Comparison of ENCODE assay signal across 8 cellular contexts in genomic region chr17:45197555-45198334, GRCh38. TPM values are rescaled to one million over a fixed set of nuclear protein-coding genes. Genes with fewer than 3 reads are reported as not detected.
DNase-seq lines count a peak whose midpoint lies in the region; ATAC-seq and TF ChIP-seq lines count a peak whose summit lies in the region.

No MANE protein-coding gene starts in this region.

- in situ Hi-C loops in SK-MEL-5 (cut with HindIII; ENCODE audit: low pct_unique_long_range_greater_than_20kb, low sequenced_read_pairs) = no loop called here

- H2AFZ ChIP-seq in MM.1S (ENCODE audit: low read length) = peak overlapping the region; percentile 46; the same call in 1 of the 2 replicates

- H3K4me3 ChIP-seq in MM.1S (ENCODE audit: low read length) = no peak overlapping the region
- no peak overlapping the region for H3K4me3 ChIP-seq in testis

- H3K27ac ChIP-seq in MM.1S (ENCODE audit: low read length) = no peak overlapping the region
- H3K27ac ChIP-seq in testis = peak overlapping the region; percentile 13 to 43

- ATAC-seq in GM21526 (IDR thresholded peaks at IDR 0.05; ENCODE audit: low FRiP score, unreplicated experiment) (peak; percentile 59), omental fat pad (ENCODE audit: low FRiP score) (peak; percentile 99)

- no peak overlapping the region for H3K4me2 ChIP-seq in MM.1S (ENCODE audit: low read depth, low read length)

- no peaks in the 10 kb centered on the region for H3K9me2 ChIP-seq in MM.1S (replicated peaks; ENCODE audit: insufficient read depth, low read length)

- no peaks in the 10 kb centered on the region for H3K9me3 ChIP-seq in MM.1S (replicated peaks; ENCODE audit: insufficient read depth, low read length)
- no peaks in the 10 kb centered on the region for H3K9me3 ChIP-seq in testis

- peak; percentile 77 for DNase-seq in CMK (ENCODE audit: low read depth)
- DNase-seq in MM.1S = peak; percentile 88
- DNase-seq in SK-MEL-5 (ENCODE audit: low read depth, low spot score) = peak; percentile 92
- peak; percentile 94 for DNase-seq in activated naive CD4-positive, alpha-beta T cell treated with anti-CD3 and anti-CD28 coated beads for 36 hours
- peak; percentile 84 for DNase-seq in globus pallidus (ENCODE audit: low spot score)
- peak; percentile 79 for DNase-seq in omental fat pad (ENCODE audit: low spot score)
- DNase-seq in testis = peak; percentile 94

- H3K36me3 ChIP-seq in MM.1S (replicated peaks; ENCODE audit: insufficient read depth, low read length) = no peaks in the 10 kb centered on the region
- no peaks in the 10 kb centered on the region for H3K36me3 ChIP-seq in testis (ENCODE audit: low read depth, missing control alignments)

- H3K4me3 Mint-ChIP-seq in activated naive CD4-positive, alpha-beta T cell treated with anti-CD3 and anti-CD28 coated beads for 36 hours = no peak overlapping the region

- no peaks in the 10 kb centered on the region for H3K27me3 ChIP-seq in MM.1S (replicated peaks; ENCODE audit: insufficient read depth, low read length)
- no peaks in the 10 kb centered on the region for H3K27me3 ChIP-seq in testis

- no peaks in the 10 kb centered on the region for H4K20me1 ChIP-seq in MM.1S (ENCODE audit: insufficient read depth, low read length)

- CTCF ChIA-PET in activated naive CD4-positive, alpha-beta T cell treated with anti-CD3 and anti-CD28 coated beads for 36 hours (lab: Charles Lee) = interaction anchor here (0.5 to 15.0 kb wide), 47 partner anchors 9 to 1240 kb away, joined by 3 to 255 read pairs (median 4); partner anchors contain the start of genes ACBD4, HEXIM1, HEXIM2 and PLCD3

- H3K27ac Mint-ChIP-seq in activated naive CD4-positive, alpha-beta T cell treated with anti-CD3 and anti-CD28 coated beads for 36 hours = no peak overlapping the region

- no peak overlapping the region for H3K9ac ChIP-seq in MM.1S (ENCODE audit: low read length)

- no peaks in the 10 kb centered on the region for H3K4me1 ChIP-seq in MM.1S (ENCODE audit: low read length)
- peaks cover 21% of the 10 kb centered on the region for H3K4me1 ChIP-seq in testis

- H3K27me3 Mint-ChIP-seq in activated naive CD4-positive, alpha-beta T cell treated with anti-CD3 and anti-CD28 coated beads for 36 hours (ENCODE audit: low read depth) = no peaks in the 10 kb centered on the region

- H3K9me3 Mint-ChIP-seq in activated naive CD4-positive, alpha-beta T cell treated with anti-CD3 and anti-CD28 coated beads for 36 hours = no peaks in the 10 kb centered on the region

- no peak for TF ChIP-seq POLR2A in testis (IDR thresholded peaks at IDR 0.05)

- H3K4me1 Mint-ChIP-seq in activated naive CD4-positive, alpha-beta T cell treated with anti-CD3 and anti-CD28 coated beads for 36 hours (ENCODE audit: low read depth) = peaks cover 3% of the 10 kb centered on the region

- H3F3A ChIP-seq in MM.1S (ENCODE audit: insufficient read depth, low read length) = peaks cover 3% of the 10 kb centered on the region; the same call in 1 of the 2 replicates

- TF ChIP-seq CTCF in MM.1S (IDR thresholded peaks at IDR 0.05; ENCODE audit: low read length) = peak; percentile 99
- peak in 2 of 3 donors; percentile 90 to 96 for TF ChIP-seq CTCF in omental fat pad (IDR thresholded peaks at IDR 0.05)
- TF ChIP-seq CTCF in testis (IDR thresholded peaks at IDR 0.05) = peak; percentile 91 to 99 (median 98)

- no peaks in the 10 kb centered on the region for H3K79me2 ChIP-seq in MM.1S (ENCODE audit: low read length)

- 4 to 11% methylated on average over 11 to 14 of the region's 16 CpGs for WGBS in testis, 2 donors

- no peaks in the 10 kb centered on the region for H3K36me3 Mint-ChIP-seq in activated naive CD4-positive, alpha-beta T cell treated with anti-CD3 and anti-CD28 coated beads for 36 hours (ENCODE audit: low read depth)

- intact Hi-C loops in activated naive CD4-positive, alpha-beta T cell treated with anti-CD3 and anti-CD28 coated beads for 36 hours (cut with micrococcal nuclease) = loop anchor here (1.0 to 10.0 kb wide), 2 partner anchors 62 to 423 kb away; partner anchors contain the start of gene ACBD4
- intact Hi-C loops in testis (cut with DNase I; ENCODE audit: low total_unique reads) = no loop called here

RNA-seq across cellular contexts. Expression of gene FMNL1, which starts 23.9 kb away (rescaled TPM):
- total RNA-seq in SK-MEL-5 (2014; rRNA removed; shearing (Covaris generic)) = 0.21 and 0.63 TPM in 2 replicates
- 1.0 and 1.6 TPM in 2 replicates for polyA plus RNA-seq in SK-MEL-5 (2015; cell fraction: cytosol; rRNA removed)
- 0.48 and 1.8 TPM in 2 replicates for polyA plus RNA-seq in SK-MEL-5 (2015; cell fraction: nucleus; rRNA removed)
- 100 to 1,000 TPM; 228 to 242 TPM for total RNA-seq in activated naive CD4-positive, alpha-beta T cell treated with anti-CD3 and anti-CD28 coated beads for 36 hours
- total RNA-seq in omental fat pad (10 to 100 TPM; 19.7 to 56.4 (median 38.8) TPM), testis (10 to 100 TPM; 11.1 to 15.8 TPM)
- polyA plus RNA-seq in testis (ENCODE audit: insufficient read depth, low read depth, low replicate concordance) = 13.9 TPM

RNA-seq across cellular contexts. Expression of gene HEXIM2, which starts 36.1 kb away (rescaled TPM):
- total RNA-seq in SK-MEL-5 (2014; rRNA removed; shearing (Covaris generic)) = 14.0 and 14.2 TPM in 2 replicates
- 25.3 and 28.3 TPM in 2 replicates for polyA plus RNA-seq in SK-MEL-5 (2015; cell fraction: cytosol; rRNA removed)
- 8.8 and 12.9 TPM in 2 replicates for polyA plus RNA-seq in SK-MEL-5 (2015; cell fraction: nucleus; rRNA removed)
- 1 to 10 TPM; 3.5 TPM for total RNA-seq in activated naive CD4-positive, alpha-beta T cell treated with anti-CD3 and anti-CD28 coated beads for 36 hours
- total RNA-seq in omental fat pad = 1 to 10 TPM; 1.4 to 9.3 (median 3.9) TPM
- total RNA-seq in testis = 10 to 100 TPM; 35.9 to 47.7 TPM
- polyA plus RNA-seq in testis (ENCODE audit: insufficient read depth, low read depth, low replicate concordance) = 76.8 TPM

RNA-seq across cellular contexts. Expression of gene HEXIM1, which starts 49.5 kb away (rescaled TPM):
- total RNA-seq in SK-MEL-5 (2014; rRNA removed; shearing (Covaris generic)) = 10.6 and 14.4 TPM in 2 replicates
- polyA plus RNA-seq in SK-MEL-5 (2015; cell fraction: cytosol; rRNA removed) = 31.6 and 32.3 TPM in 2 replicates
- 24.4 and 38.3 TPM in 2 replicates for polyA plus RNA-seq in SK-MEL-5 (2015; cell fraction: nucleus; rRNA removed)
- total RNA-seq in activated naive CD4-positive, alpha-beta T cell treated with anti-CD3 and anti-CD28 coated beads for 36 hours = 10 to 100 TPM; 24.3 to 24.7 TPM
- total RNA-seq in omental fat pad = 10 to 100 TPM; 21.9 to 31.0 (median 24.3) TPM
- total RNA-seq in testis = 10 to 100 TPM; 51.8 to 68.8 TPM
- polyA plus RNA-seq in testis (ENCODE audit: insufficient read depth, low read depth, low replicate concordance) = 38.8 TPM
